In genomic region chr11:78205256-78205655, GRCh38 we compare ENCODE assay signal across 20 cellular contexts.
"Had no signal": no experiment of that assay in that cellular context is flagged by ENCODE, and none has a peak within 500 bp of the region (broad histone marks: within the 10 kb centered on the region; RNA-seq: fewer than 3 reads in every experiment).

No MANE protein-coding gene starts in this region.

- H3K9me3 ChIP-seq: lower lobe of right lung, mucosa of descending colon, tibial artery had no signal

- ATAC-seq: activated CD8-positive, alpha-beta memory T cell treated with anti-CD3 and anti-CD28 coated beads, Interleukin-2, amount 10 ng/mL, durations not matched to agents 7 days and 5 days; activated naive CD8-positive, alpha-beta T cell treated with anti-CD3 and anti-CD28 coated beads, Interleukin-2, amount 50 U/mL, for 24 hours; foreskin keratinocyte; lower lobe of right lung; mucosa of descending colon; SK-N-SH treated with all-trans-retinoic acid at 6 μM for 48 hours had no signal

- DNase-seq: activated CD4-positive, alpha-beta memory T cell treated with anti-CD3 and anti-CD28 coated beads for 36 hours; activated CD4-positive, alpha-beta T cell treated with anti-CD3 and anti-CD28 coated beads for 1 hour; activated CD8-positive, alpha-beta memory T cell treated with anti-CD3 and anti-CD28 coated beads, Interleukin-2, amount 10 ng/mL, durations not matched to agents 7 days and 5 days; activated effector memory CD4-positive, alpha-beta T cell treated with Interleukin-2 at 50 U/mL for 16 hours; activated naive CD4-positive, alpha-beta T cell treated with anti-CD3 and anti-CD28 coated beads, Interleukin-2, amount 50 U/mL, for 16 hours; activated naive CD8-positive, alpha-beta T cell treated with anti-CD3 and anti-CD28 coated beads, Interleukin-2, amount 50 U/mL, for 24 hours; activated T-cell treated with anti-CD3 and anti-CD28 coated beads, Interleukin-2, amount 50 U/mL, for 48 hours; dermis blood vessel endothelial cell; effector CD8-positive, alpha-beta T cell; foreskin keratinocyte; kidney; lower lobe of right lung; mesendoderm; mucosa of descending colon; stimulated activated CD4-positive, alpha-beta T cell treated with anti-CD3 and anti-CD28 coated beads, Interleukin-4, amount 100 ng/mL, for 4 hours; WERI-Rb-1 had no signal

- H3K27me3 Mint-ChIP-seq: activated CD4-positive, alpha-beta memory T cell treated with anti-CD3 and anti-CD28 coated beads for 36 hours; activated CD8-positive, alpha-beta memory T cell treated with anti-CD3 and anti-CD28 coated beads, Interleukin-2, amount 10 ng/mL, durations not matched to agents 7 days and 5 days; activated naive CD8-positive, alpha-beta T cell treated with anti-CD3 and anti-CD28 coated beads, Interleukin-2, amount 50 U/mL, for 24 hours; stimulated activated naive CD8-positive, alpha-beta T cell treated with anti-CD3 and anti-CD28 coated beads, Interleukin-15, Interleukin-2, amounts not matched to agents 100 ng/mL and 50 ng/mL, for 24 hours had no signal

- H3K27me3 ChIP-seq: cardiac muscle cell, foreskin keratinocyte, tibial artery had no signal

- H3K4me3 Mint-ChIP-seq: activated CD4-positive, alpha-beta memory T cell treated with anti-CD3 and anti-CD28 coated beads for 36 hours; activated CD8-positive, alpha-beta memory T cell treated with anti-CD3 and anti-CD28 coated beads, Interleukin-2, amount 10 ng/mL, durations not matched to agents 7 days and 5 days; activated naive CD8-positive, alpha-beta T cell treated with anti-CD3 and anti-CD28 coated beads, Interleukin-2, amount 50 U/mL, for 24 hours; stimulated activated naive CD8-positive, alpha-beta T cell treated with anti-CD3 and anti-CD28 coated beads, Interleukin-15, Interleukin-2, amounts not matched to agents 100 ng/mL and 50 ng/mL, for 24 hours had no signal

- H3K4me3 ChIP-seq: cardiac muscle cell, lower lobe of right lung, mucosa of descending colon, tibial artery had no signal

- H3K9me3 Mint-ChIP-seq: activated CD4-positive, alpha-beta memory T cell treated with anti-CD3 and anti-CD28 coated beads for 36 hours; activated naive CD8-positive, alpha-beta T cell treated with anti-CD3 and anti-CD28 coated beads, Interleukin-2, amount 50 U/mL, for 24 hours; stimulated activated naive CD8-positive, alpha-beta T cell treated with anti-CD3 and anti-CD28 coated beads, Interleukin-15, Interleukin-2, amounts not matched to agents 100 ng/mL and 50 ng/mL, for 24 hours had no signal

- H3K27ac Mint-ChIP-seq: activated CD4-positive, alpha-beta memory T cell treated with anti-CD3 and anti-CD28 coated beads for 36 hours; activated CD8-positive, alpha-beta memory T cell treated with anti-CD3 and anti-CD28 coated beads, Interleukin-2, amount 10 ng/mL, durations not matched to agents 7 days and 5 days; activated naive CD8-positive, alpha-beta T cell treated with anti-CD3 and anti-CD28 coated beads, Interleukin-2, amount 50 U/mL, for 24 hours; stimulated activated naive CD8-positive, alpha-beta T cell treated with anti-CD3 and anti-CD28 coated beads, Interleukin-15, Interleukin-2, amounts not matched to agents 100 ng/mL and 50 ng/mL, for 24 hours had no signal

- H3K4me1 ChIP-seq: foreskin keratinocyte, lower lobe of right lung, tibial artery had no signal

- H3K27ac ChIP-seq: cardiac muscle cell, foreskin keratinocyte, lower lobe of right lung, tibial artery, WERI-Rb-1 had no signal
